Comparison of ENCODE assay signal across 8 cellular contexts in the genomic region with DNA sequence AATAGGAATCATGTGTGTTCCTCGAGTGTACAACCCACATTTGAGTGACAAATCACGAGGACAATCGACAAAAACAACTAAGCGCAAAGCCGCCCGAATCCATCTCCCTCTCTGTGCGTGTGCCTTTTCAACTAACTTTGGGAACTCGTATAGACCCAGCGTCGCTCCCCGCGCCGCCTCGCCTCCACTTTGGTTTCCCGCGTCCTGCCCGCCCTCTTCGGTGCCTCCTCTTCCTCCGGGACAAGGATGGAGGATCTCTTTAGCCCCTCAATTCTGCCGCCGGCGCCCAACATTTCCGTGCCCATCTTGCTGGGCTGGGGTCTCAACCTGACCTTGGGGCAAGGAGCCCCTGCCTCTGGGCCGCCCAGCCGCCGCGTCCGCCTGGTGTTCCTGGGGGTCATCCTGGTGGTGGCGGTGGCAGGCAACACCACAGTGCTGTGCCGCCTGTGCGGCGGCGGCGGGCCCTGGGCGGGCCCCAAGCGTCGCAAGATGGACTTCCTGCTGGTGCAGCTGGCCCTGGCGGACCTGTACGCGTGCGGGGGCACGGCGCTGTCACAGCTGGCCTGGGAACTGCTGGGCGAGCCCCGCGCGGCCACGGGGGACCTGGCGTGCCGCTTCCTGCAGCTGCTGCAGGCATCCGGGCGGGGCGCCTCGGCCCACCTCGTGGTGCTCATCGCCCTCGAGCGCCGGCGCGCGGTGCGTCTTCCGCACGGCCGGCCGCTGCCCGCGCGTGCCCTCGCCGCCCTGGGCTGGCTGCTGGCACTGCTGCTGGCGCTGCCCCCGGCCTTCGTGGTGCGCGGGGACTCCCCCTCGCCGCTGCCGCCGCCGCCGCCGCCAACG. TPM values are rescaled to one million over a fixed set of nuclear protein-coding genes. Genes with fewer than 3 reads are reported as not detected.
DNase-seq lines count a peak whose midpoint lies in the region; ATAC-seq and TF ChIP-seq lines count a peak whose summit lies in the region.

A gene (plus strand): TSS at position 58 of the 840 bp plus-strand sequence. CDS start 189 bp downstream, at position 247.

- H3K27ac ChIP-seq in 22Rv1 (no peak within 1 kb of the TSS), fibroblast of lung (ENCODE audit: insufficient read depth, low read length) (no peak within 1 kb of the TSS), neural cell (ENCODE audit: low read length) (no peak within 1 kb of the TSS), thoracic aorta (peak within 1 kb of the TSS in 1 of 2 donors; percentile 2)

- DNase-seq in GM13977 (ENCODE audit: low spot score) (peak; percentile 79), NCI-H2227 treated with DMSO at 0.1 percent for 48 hours (lab: John Stamatoyannopoulos, UW) (peak; percentile 26), activated T-cell treated with anti-CD3 and anti-CD28 coated beads for 24 hours (ENCODE audit: low read depth) (peak; percentile 48), fibroblast of lung (ENCODE audit: low read depth in 2 of 2) (peak in 1 of 2 donors; percentile 50), thoracic aorta (ENCODE audit: low spot score) (no peak)

- TF ChIP-seq RAD21 in neural cell (conservative IDR thresholded peaks at IDR 0.05): peak; percentile 21

- H3K4me3 ChIP-seq in fibroblast of lung (replicated peaks in 1 of 4; ENCODE audit: control extremely low read depth in 1 of 4, insufficient read depth in 1 of 4, low read depth in 3 of 4, low read length in 4 of 4): peak within 1 kb of the TSS; percentile 43 to 55 (median 48)
- peak within 1 kb of the TSS; percentile 71 for H3K4me3 ChIP-seq in neural cell (ENCODE audit: low read length)
- H3K4me3 ChIP-seq in thoracic aorta: peak within 1 kb of the TSS; percentile 83

- H3K36me3 ChIP-seq in fibroblast of lung (ENCODE audit: control insufficient read depth, insufficient read depth, low read length) (no peaks in the 10 kb centered on the region), neural cell (ENCODE audit: insufficient read depth, low read length) (no peaks in the 10 kb centered on the region), thoracic aorta (no peaks in the 10 kb centered on the region)

- ATAC-seq in HG02885 (IDR thresholded peaks at IDR 0.05; ENCODE audit: poor library complexity, unreplicated experiment) (peak; percentile 70), thoracic aorta (ENCODE audit: insufficient number of reproducible peaks, low FRiP score, low read depth) (peak; percentile 16)

- no peak for TF ChIP-seq EP300 in neural cell (conservative IDR thresholded peaks at IDR 0.05; ENCODE audit: poor library complexity, severe bottlenecking)

- H3F3A ChIP-seq in neural cell (ENCODE audit: insufficient read depth, low read length, poor library complexity, severe bottlenecking): peaks cover 10% of the 10 kb centered on the region

- H3K4me1 ChIP-seq in fibroblast of lung (ENCODE audit: control insufficient read depth, extremely low read depth, insufficient read depth, low read length) (peaks cover 2% of the 10 kb centered on the region), thoracic aorta (ENCODE audit: control insufficient read depth in 1 of 2, low read depth in 2 of 2) (peaks cover 0 to 17% of the 10 kb centered on the region in 2 donors)

- H3K4me2 ChIP-seq in fibroblast of lung (ENCODE audit: extremely low read depth, insufficient read depth, low read length) (peak within 1 kb of the TSS; percentile 85), neural cell (ENCODE audit: low read length) (peak within 1 kb of the TSS; percentile 57)

- H3K27me3 ChIP-seq in fibroblast of lung (ENCODE audit: control insufficient read depth, insufficient read depth, low read length) (no peaks in the 10 kb centered on the region), neural cell (ENCODE audit: insufficient read depth, low read depth, low read length) (peaks cover 41% of the 10 kb centered on the region), thoracic aorta (replicated peaks; ENCODE audit: insufficient read depth) (no peaks in the 10 kb centered on the region)

- H4K20me1 ChIP-seq in fibroblast of lung (ENCODE audit: control insufficient read depth, extremely low read depth, insufficient read depth, low read length): no peaks in the 10 kb centered on the region
- no peaks in the 10 kb centered on the region for H4K20me1 ChIP-seq in neural cell (ENCODE audit: insufficient read depth)

- H3K9me3 ChIP-seq in fibroblast of lung (ENCODE audit: control insufficient read depth, insufficient read depth, low read depth, low read length) (no peaks in the 10 kb centered on the region), neural cell (ENCODE audit: low read length) (no peaks in the 10 kb centered on the region), thoracic aorta (no peaks in the 10 kb centered on the region)

- in situ Hi-C loops in GM13977 (cut with MboI; ENCODE audit: low pct_unique_long_range_greater_than_20kb, low sequenced_read_pairs, unreplicated experiment): no loop called here

- H3K79me2 ChIP-seq in fibroblast of lung (ENCODE audit: control insufficient read depth, insufficient read depth, low read length) (no peaks in the 10 kb centered on the region), neural cell (replicated peaks; ENCODE audit: insufficient read depth, low read length) (no peaks in the 10 kb centered on the region)

- H3K9ac ChIP-seq in fibroblast of lung (ENCODE audit: insufficient read depth, low read length) (peak within 1 kb of the TSS; percentile 51), neural cell (ENCODE audit: low read length) (peak within 1 kb of the TSS; percentile 44)

- no peaks in the 10 kb centered on the region for H3K9me2 ChIP-seq in neural cell (ENCODE audit: insufficient read depth, low read length)

- TF ChIP-seq CTCF in 22Rv1 (IDR thresholded peaks at IDR 0.05) (peak; percentile 20; the same call in 1 of the 2 replicates), GM13977 (IDR thresholded peaks at IDR 0.05; ENCODE audit: extremely low read depth, insufficient read depth, missing control alignments) (peak; percentile 38), fibroblast of lung (conservative IDR thresholded peaks at IDR 0.05 in 1 of 2, IDR thresholded peaks at IDR 0.05 in 1 of 2; ENCODE audit: low read depth in 1 of 2, low read length in 2 of 2) (no peak), neural cell (IDR thresholded peaks at IDR 0.05; ENCODE audit: poor library complexity, severe bottlenecking) (peak; percentile 40), thoracic aorta (IDR thresholded peaks at IDR 0.05) (no peak)

- peak within 1 kb of the TSS; percentile 85 for H2AFZ ChIP-seq in fibroblast of lung (ENCODE audit: low read length)
- H2AFZ ChIP-seq in neural cell (ENCODE audit: low read depth, low read length): no peak within 1 kb of the TSS

TF ChIP-seq in neural cell, 6 proteins besides CTCF, POLR2A, EP300 and RAD21:
- TF ChIP-seq POLR2AphosphoS5 (IDR thresholded peaks at IDR 0.05) (no peak), SMC3 (conservative IDR thresholded peaks at IDR 0.05; ENCODE audit: poor library complexity) (no peak), TAF1 (IDR thresholded peaks at IDR 0.05; ENCODE audit: low read depth) (no peak), EZH2 (IDR thresholded peaks at IDR 0.05; ENCODE audit: borderline replicate concordance, insufficient read depth, low read length, poor library complexity, severe bottlenecking) (no peak), MXI1 (conservative IDR thresholded peaks at IDR 0.05; ENCODE audit: poor library complexity, severe bottlenecking) (no peak)
- TF ChIP-seq, protein P1, sequence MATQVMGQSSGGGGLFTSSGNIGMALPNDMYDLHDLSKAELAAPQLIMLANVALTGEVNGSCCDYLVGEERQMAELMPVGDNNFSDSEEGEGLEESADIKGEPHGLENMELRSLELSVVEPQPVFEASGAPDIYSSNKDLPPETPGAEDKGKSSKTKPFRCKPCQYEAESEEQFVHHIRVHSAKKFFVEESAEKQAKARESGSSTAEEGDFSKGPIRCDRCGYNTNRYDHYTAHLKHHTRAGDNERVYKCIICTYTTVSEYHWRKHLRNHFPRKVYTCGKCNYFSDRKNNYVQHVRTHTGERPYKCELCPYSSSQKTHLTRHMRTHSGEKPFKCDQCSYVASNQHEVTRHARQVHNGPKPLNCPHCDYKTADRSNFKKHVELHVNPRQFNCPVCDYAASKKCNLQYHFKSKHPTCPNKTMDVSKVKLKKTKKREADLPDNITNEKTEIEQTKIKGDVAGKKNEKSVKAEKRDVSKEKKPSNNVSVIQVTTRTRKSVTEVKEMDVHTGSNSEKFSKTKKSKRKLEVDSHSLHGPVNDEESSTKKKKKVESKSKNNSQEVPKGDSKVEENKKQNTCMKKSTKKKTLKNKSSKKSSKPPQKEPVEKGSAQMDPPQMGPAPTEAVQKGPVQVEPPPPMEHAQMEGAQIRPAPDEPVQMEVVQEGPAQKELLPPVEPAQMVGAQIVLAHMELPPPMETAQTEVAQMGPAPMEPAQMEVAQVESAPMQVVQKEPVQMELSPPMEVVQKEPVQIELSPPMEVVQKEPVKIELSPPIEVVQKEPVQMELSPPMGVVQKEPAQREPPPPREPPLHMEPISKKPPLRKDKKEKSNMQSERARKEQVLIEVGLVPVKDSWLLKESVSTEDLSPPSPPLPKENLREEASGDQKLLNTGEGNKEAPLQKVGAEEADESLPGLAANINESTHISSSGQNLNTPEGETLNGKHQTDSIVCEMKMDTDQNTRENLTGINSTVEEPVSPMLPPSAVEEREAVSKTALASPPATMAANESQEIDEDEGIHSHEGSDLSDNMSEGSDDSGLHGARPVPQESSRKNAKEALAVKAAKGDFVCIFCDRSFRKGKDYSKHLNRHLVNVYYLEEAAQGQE (IDR thresholded peaks at IDR 0.05; ENCODE audit: borderline replicate concordance): no peak

RNA-seq across cellular contexts. Expression of the gene that starts here (rescaled TPM):
- total RNA-seq in fibroblast of lung (under 0.01 and 0.33 TPM in 2 replicates), thoracic aorta (1 to 10 TPM in 1 of 2 donors, not detected in 1; 1.1 TPM)
- polyA plus RNA-seq in fibroblast of lung (0.23 and 0.43 TPM in 2 replicates), neural cell (0.22 TPM in 1 of 2 replicates, not detected in the other)
- polyA plus RNA-seq in fibroblast of lung (2012): 0.40 and 0.69 TPM in 2 replicates
- polyA minus RNA-seq in fibroblast of lung (ENCODE audit: low replicate concordance) (0.70 TPM in 1 of 2 replicates, not detected in the other), neural cell (0.23 TPM in 1 of 2 replicates, not detected in the other)

Comparison
In these comparisons a context has a peak if more than half of its experiments do, and no peak if none do; other contexts are left out.
1. CTCF ChIP-seq: peak in 22Rv1 (single experiment), GM13977 (single experiment) and neural cell (single experiment); none in fibroblast of lung (0 of 2) and thoracic aorta (single experiment).
2. Peak in every context shown above with its lines, with median percentiles within 50 percentile points of each other: H3K4me3 ChIP-seq.